ENCODE assay signal across 24 cellular contexts in the genomic region with DNA sequence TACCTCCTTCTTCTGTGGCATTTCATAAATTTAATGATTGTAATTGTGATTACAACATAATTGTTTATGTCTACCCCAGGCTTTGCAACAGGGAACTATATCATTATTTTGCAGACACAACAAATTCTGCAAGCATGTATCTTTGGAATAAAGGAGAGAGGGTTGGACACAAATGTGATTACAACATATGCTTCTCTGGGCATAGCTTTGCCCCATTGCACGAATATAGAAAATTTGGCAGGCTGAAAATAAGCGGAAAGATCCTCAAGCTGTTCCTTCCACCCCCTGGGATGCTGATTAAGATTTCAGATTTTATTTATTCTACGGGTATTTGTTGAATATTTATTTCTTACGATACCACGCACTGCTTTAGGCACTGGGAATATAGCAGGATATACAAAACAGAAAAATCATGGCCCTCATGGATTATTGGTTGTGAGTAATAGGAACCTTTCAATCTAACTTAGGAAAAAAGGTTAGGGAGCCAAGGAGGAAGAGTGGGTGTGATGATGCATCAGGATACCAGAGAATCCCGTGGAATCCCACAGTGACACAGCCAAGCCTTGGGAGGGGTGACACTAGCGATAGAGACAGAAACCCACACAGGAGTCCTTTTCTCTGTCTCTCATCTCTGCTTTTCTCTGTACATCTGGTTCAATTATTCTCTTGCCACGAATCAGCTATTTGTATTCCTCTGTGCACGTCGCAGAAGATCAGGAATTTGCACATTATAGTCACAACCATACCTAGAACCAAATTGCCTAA.
"Had no signal": no experiment of that assay in that cellular context is flagged by ENCODE, and none has a peak within 500 bp of the region (broad histone marks: within the 10 kb centered on the region; RNA-seq: fewer than 3 reads in every experiment).

No MANE protein-coding gene starts in this region.

- ATAC-seq: activated CD8-positive, alpha-beta T cell treated with anti-CD3 and anti-CD28 coated beads for 36 hours; body of pancreas; esophagus mucosa had no signal

- H3K4me1 ChIP-seq: body of pancreas had no signal

- H3K27ac ChIP-seq: body of pancreas, coronary artery had no signal

- H3K4me3 Mint-ChIP-seq: activated CD8-positive, alpha-beta T cell treated with anti-CD3 and anti-CD28 coated beads for 36 hours; activated naive CD8-positive, alpha-beta T cell; dendritic cell treated with granulocyte-macrophage colony-stimulating factor and Interleukin-4, amounts not matched to agents 40 ng/mL and 50 ng/mL, for 4 days; endodermal cell had no signal

- H3K36me3 Mint-ChIP-seq: activated naive CD8-positive, alpha-beta T cell had no signal

- DNase-seq: activated CD4-positive, alpha-beta T cell treated with anti-CD3 and anti-CD28 coated beads for 1 hour; activated CD4-positive, alpha-beta T cell treated with anti-CD3 and anti-CD28 coated beads for 48 hours; activated CD4-positive, alpha-beta T cell treated with anti-CD3 and anti-CD28 coated beads, Interleukin-2, amount 50 U/mL, for 1 hour; activated CD4-positive, CD25-positive, alpha-beta regulatory T cell; activated CD8-positive, alpha-beta memory T cell treated with anti-CD3 and anti-CD28 coated beads for 24 hours; activated CD8-positive, alpha-beta T cell treated with anti-CD3 and anti-CD28 coated beads for 36 hours; activated effector memory CD4-positive, alpha-beta T cell treated with Interleukin-2 at 50 U/mL for 16 hours; activated gamma-delta T cell treated with Interleukin-2 at 50 U/mL for 16 hours; activated naive CD4-positive, alpha-beta T cell treated with anti-CD3 and anti-CD28 coated beads, Interleukin-2, amount 50 U/mL, for 16 hours; activated naive CD4-positive, alpha-beta T cell treated with Interleukin-2 at 50 U/mL for 16 hours; activated T-cell treated with anti-CD3 and anti-CD28 coated beads, Interleukin-2, amount 50 U/mL, for 48 hours; amniotic stem cell; anterior cingulate cortex; body of pancreas; effector memory CD4-positive, alpha-beta T cell; endodermal cell; foreskin fibroblast; hippocampal formation; T-helper 2 cell had no signal

- H3K4me3 ChIP-seq: body of pancreas, coronary artery, dorsolateral prefrontal cortex had no signal

- H3K9me3 ChIP-seq: body of pancreas had no signal

- H3K9me3 Mint-ChIP-seq: activated CD8-positive, alpha-beta T cell treated with anti-CD3 and anti-CD28 coated beads for 36 hours; dendritic cell treated with granulocyte-macrophage colony-stimulating factor and Interleukin-4, amounts not matched to agents 40 ng/mL and 50 ng/mL, for 4 days; endodermal cell had no signal

- H3K27me3 ChIP-seq: body of pancreas, dorsolateral prefrontal cortex had no signal

- H3K27ac Mint-ChIP-seq: activated CD8-positive, alpha-beta T cell treated with anti-CD3 and anti-CD28 coated beads for 36 hours; activated naive CD8-positive, alpha-beta T cell; dendritic cell treated with granulocyte-macrophage colony-stimulating factor and Interleukin-4, amounts not matched to agents 40 ng/mL and 50 ng/mL, for 4 days; endodermal cell had no signal
